Comparison of ENCODE assay signal across 23 cellular contexts in genomic region chr3:113847243-113847642, GRCh38.
"Had no signal": no experiment of that assay in that cellular context is flagged by ENCODE, and none has a peak within 500 bp of the region (broad histone marks: within the 10 kb centered on the region; RNA-seq: fewer than 3 reads in every experiment).

No MANE protein-coding gene starts in this region.

- ATAC-seq: activated naive CD4-positive, alpha-beta T cell treated with anti-CD3 and anti-CD28 coated beads, Interleukin-2, amount 50 U/mL, for 72 hours; activated T-helper 17 cell treated with anti-CD3 and anti-CD28 coated beads, Interleukin-2, amount 50 U/mL, for 72 hours; psoas muscle; right cardiac atrium; stimulated activated memory B cell treated with anti-CD40 and anti-IgM and Interleukin-4, amounts not matched to agents 10 μg/mL and 1 μg/mL and 100 μg/mL, for 72 hours had no signal

- H3K4me1 ChIP-seq: gastrocnemius medialis, psoas muscle, stomach, tibial nerve had no signal

- H3K4me3 ChIP-seq: gastrocnemius medialis, ovary, psoas muscle, stomach, suprapubic skin, tibial nerve had no signal

- H3K9me3 ChIP-seq: gastrocnemius medialis, neutrophil, ovary, psoas muscle, stomach, suprapubic skin, tibial nerve had no signal

- DNase-seq: activated CD4-positive, alpha-beta T cell treated with anti-CD3 and anti-CD28 coated beads for 1 hour; activated CD8-positive, alpha-beta memory T cell treated with anti-CD3 and anti-CD28 coated beads for 24 hours; activated CD8-positive, alpha-beta memory T cell treated with anti-CD3 and anti-CD28 coated beads, Interleukin-2, amount 50 U/mL, for 4 hours; activated T-cell treated with anti-CD3 and anti-CD28 coated beads, Interleukin-2, amount 50 U/mL, for 24 hours; aorta; dermis blood vessel endothelial cell; effector CD8-positive, alpha-beta T cell; gastrocnemius medialis; mammary epithelial cell; midbrain; ovary; psoas muscle; right cardiac atrium; stimulated activated CD4-positive, alpha-beta T cell treated with anti-CD3 and anti-CD28 coated beads, Interleukin-2, amount 100 ng/mL, for 24 hours; stomach; T-helper 9 cell had no signal

- H3K27me3 ChIP-seq: gastrocnemius medialis, neutrophil, ovary, stomach, suprapubic skin, tibial nerve had no signal

- H3K27ac ChIP-seq: gastrocnemius medialis, neutrophil, ovary, psoas muscle, stomach, suprapubic skin, tibial nerve had no signal

- FAIRE-seq: islet of Langerhans had no signal

- H3K36me3 ChIP-seq: gastrocnemius medialis, neutrophil, ovary, stomach, suprapubic skin, tibial nerve had no signal
